ENCODE assay signal across 9 cellular contexts in genomic region chr15:82805994-82806406, GRCh38. TPM values are rescaled to one million over a fixed set of nuclear protein-coding genes. Genes with fewer than 3 reads are reported as not detected.
A peak's percentile ranks its signal among the peaks of the same experiment; 100 is the strongest.
DNase-seq lines count a peak whose midpoint lies in the region; FAIRE-seq lines count a peak whose summit lies in the region.
"Had no signal": no experiment of that assay in that cellular context is flagged by ENCODE, and none has a peak within 500 bp of the region (broad histone marks: within the 10 kb centered on the region; RNA-seq: fewer than 3 reads in every experiment).

Gene FSD2 (minus strand): TSS chr15:82806069. CDS start chr15:82787390, 18,679 bp downstream.

- H3K4me1 Mint-ChIP-seq in activated CD4-positive, alpha-beta T cell treated with anti-CD3 and anti-CD28 coated beads, Interleukin-2, amount 10 ng/mL, durations not matched to agents 24 days and 14 days: peaks cover 14% of the 10 kb centered on the region

- peaks cover 40% of the 10 kb centered on the region for H3K27me3 Mint-ChIP-seq in activated CD4-positive, alpha-beta T cell treated with anti-CD3 and anti-CD28 coated beads, Interleukin-2, amount 10 ng/mL, durations not matched to agents 24 days and 14 days

- intact Hi-C loops in activated CD4-positive, alpha-beta T cell treated with anti-CD3 and anti-CD28 coated beads, Interleukin-2, amount 10 ng/mL, durations not matched to agents 24 days and 14 days (cut with micrococcal nuclease): no loop called here

- no peaks in the 10 kb centered on the region for H3K9me3 Mint-ChIP-seq in activated CD4-positive, alpha-beta T cell treated with anti-CD3 and anti-CD28 coated beads, Interleukin-2, amount 10 ng/mL, durations not matched to agents 24 days and 14 days

- H3K27ac Mint-ChIP-seq in activated CD4-positive, alpha-beta T cell treated with anti-CD3 and anti-CD28 coated beads, Interleukin-2, amount 10 ng/mL, durations not matched to agents 24 days and 14 days: no peak within 1 kb of the TSS

- H3K36me3 Mint-ChIP-seq in activated CD4-positive, alpha-beta T cell treated with anti-CD3 and anti-CD28 coated beads, Interleukin-2, amount 10 ng/mL, durations not matched to agents 24 days and 14 days (ENCODE audit: low read depth): no peaks in the 10 kb centered on the region

- H3K4me3 Mint-ChIP-seq in activated CD4-positive, alpha-beta T cell treated with anti-CD3 and anti-CD28 coated beads, Interleukin-2, amount 10 ng/mL, durations not matched to agents 24 days and 14 days: no peak within 1 kb of the TSS

- FAIRE-seq in GM18507 (lab: Jason Lieb, UNC): peak; percentile 95
- FAIRE-seq: urothelium cell line had no signal

- DNase-seq in GM18507 (ENCODE audit: extremely low spot score, insufficient read length, low read depth): peak; percentile 30
- peak; percentile 23 for DNase-seq in H4 (ENCODE audit: low spot score)
- peak; percentile 41 for DNase-seq in LHCN-M2 (ENCODE audit: low read depth)
- peak; percentile 88 for DNase-seq in kidney tubule cell (ENCODE audit: low spot score)
- DNase-seq in AG08395 (ENCODE audit: low spot score): no peak
- no peak for DNase-seq in COLO829 (ENCODE audit: low spot score)
- no peak for DNase-seq in activated effector memory CD4-positive, alpha-beta T cell treated with Interleukin-2 at 50 U/mL for 16 hours
- DNase-seq in activated CD4-positive, alpha-beta T cell treated with anti-CD3 and anti-CD28 coated beads, Interleukin-2, amount 10 ng/mL, durations not matched to agents 24 days and 14 days: no peak

RNA-seq across cellular contexts. Expression of gene FSD2, which starts in this region (rescaled TPM):
- total RNA-seq in H4 (2014; rRNA removed; shearing (Covaris generic)): not detected in 2 replicates
- total RNA-seq in LHCN-M2 (2014; rRNA removed): not detected in 2 replicates
- 0.02 TPM for polyA plus RNA-seq in LHCN-M2 (2012)
- total RNA-seq in activated CD4-positive, alpha-beta T cell treated with anti-CD3 and anti-CD28 coated beads, Interleukin-2, amount 10 ng/mL, durations not matched to agents 24 days and 14 days: not detected in 2 replicates

Comparison
In these comparisons a context has a peak if more than half of its experiments do, and no peak if none do; other contexts are left out.
1. Peak in DNase-seq in H4; RNA of the gene not detected or under 1 TPM.
2. Peak in DNase-seq in LHCN-M2; RNA of the gene not detected or under 1 TPM.
3. DNase-seq: peak in GM18507 (single experiment) and kidney tubule cell (single experiment); none in AG08395 (single experiment), COLO829 (single experiment), activated effector memory CD4-positive, alpha-beta T cell treated with Interleukin-2 at 50 U/mL for 16 hours (single experiment) and activated CD4-positive, alpha-beta T cell treated with anti-CD3 and anti-CD28 coated beads, Interleukin-2, amount 10 ng/mL, durations not matched to agents 24 days and 14 days (single experiment).